15 cellular contexts compared by ENCODE assay signal in genomic region chr2:140643761-140644187, GRCh38.
A peak's percentile ranks its signal among the peaks of the same experiment; 100 is the strongest.
DNase-seq lines count a peak whose midpoint lies in the region; FAIRE-seq and TF ChIP-seq lines count a peak whose summit lies in the region.
"Had no signal": no experiment of that assay in that cellular context is flagged by ENCODE, and none has a peak within 500 bp of the region (broad histone marks: within the 10 kb centered on the region; RNA-seq: fewer than 3 reads in every experiment).

No MANE protein-coding gene starts in this region.

- H3K4me3 ChIP-seq in brain microvascular endothelial cell (ENCODE audit: low read depth, low read length): peak overlapping the region; percentile 23
- H3K4me3 ChIP-seq in stomach: no peak overlapping the region
- H3K4me3 ChIP-seq: BLaER1 treated with 17β-estradiol and CSF1 and Interleukin-3, amounts not matched to agents 10 nM and 100 nM; psoas muscle had no signal

- no peak for TF ChIP-seq EP300 in stomach (IDR thresholded peaks at IDR 0.05)

- H3K4me1 ChIP-seq in stomach: peaks cover 0 to 8% (median 2%) of the 10 kb centered on the region in 4 donors
- H3K4me1 ChIP-seq: BLaER1 treated with 17β-estradiol and CSF1 and Interleukin-3, amounts not matched to agents 10 nM and 100 nM; psoas muscle had no signal

- whole genome bisulfite sequencing in stomach, 5 donors: 19 to 27% (median 26%) methylated on average over 3 of the region's 3 CpGs

- no peaks in the 10 kb centered on the region for H3K9me3 ChIP-seq in stomach
- H3K9me3 ChIP-seq: psoas muscle had no signal

- intact Hi-C loops in stomach (cut with DNase I; ENCODE audit: low total_unique reads): no loop called here

- TF ChIP-seq CTCF in brain microvascular endothelial cell (IDR thresholded peaks at IDR 0.05; ENCODE audit: low read depth, low read length, missing control alignments) (no peak), stomach (IDR thresholded peaks at IDR 0.05) (no peak)

- in situ Hi-C loops in ACHN (cut with HindIII; ENCODE audit: low pct_ligation_motif_present, low pct_unique_long_range_greater_than_20kb, low sequenced_read_pairs): no loop called here
- in situ Hi-C loops in brain microvascular endothelial cell (cut with HindIII; ENCODE audit: low pct_ligation_motif_present, low sequenced_read_pairs): no loop called here

- H3K27me3 ChIP-seq in brain microvascular endothelial cell (replicated peaks) (no peaks in the 10 kb centered on the region), stomach (no peaks in the 10 kb centered on the region)
- H3K27me3 ChIP-seq: BLaER1 treated with 17β-estradiol and CSF1 and Interleukin-3, amounts not matched to agents 10 nM and 100 nM had no signal

- H3K36me3 ChIP-seq in brain microvascular endothelial cell (replicated peaks): no peaks in the 10 kb centered on the region
- H3K36me3 ChIP-seq in stomach: no peaks in the 10 kb centered on the region
- H3K36me3 ChIP-seq: BLaER1 treated with 17β-estradiol and CSF1 and Interleukin-3, amounts not matched to agents 10 nM and 100 nM had no signal

- peak overlapping the region; percentile 80 for H3K27ac ChIP-seq in brain microvascular endothelial cell
- no peak overlapping the region for H3K27ac ChIP-seq in stomach
- H3K27ac ChIP-seq: BLaER1 treated with 17β-estradiol and CSF1 and Interleukin-3, amounts not matched to agents 10 nM and 100 nM; psoas muscle had no signal

- DNase-seq in ACHN: peak; percentile 62
- peak; percentile 14 for DNase-seq in HTR-8/SVneo (ENCODE audit: insufficient read length, low spot score)
- peak; percentile 72 for DNase-seq in brain microvascular endothelial cell
- DNase-seq in kidney glomerular epithelial cell (lab: John Stamatoyannopoulos, UW): peak; percentile 64
- no peak for DNase-seq in stimulated activated CD4-positive, alpha-beta T cell treated with anti-CD3 and anti-CD28 coated beads, Interleukin-1b, Interleukin-23, amount 100 ng/mL, for 48 hours
- DNase-seq in stomach: no peak
- DNase-seq in mesenteric fat pad (ENCODE audit: low spot score): no peak
- DNase-seq in activated naive CD4-positive, alpha-beta T cell treated with Interleukin-2 at 50 U/mL for 16 hours: no peak
- DNase-seq: activated CD4-positive, CD25-positive, alpha-beta regulatory T cell; amniotic stem cell; NCI-H1092; psoas muscle; stimulated activated CD4-positive, alpha-beta T cell treated with anti-CD3 and anti-CD28 coated beads, Interleukin-2, amount 100 ng/mL, for 48 hours; stimulated activated naive CD4-positive, alpha-beta T cell had no signal

- no peak for FAIRE-seq in HTR-8/SVneo (lab: Jason Lieb, UNC)

- TF ChIP-seq POLR2A in stomach (IDR thresholded peaks at IDR 0.05): no peak

Comparison
In these comparisons a context has a peak if more than half of its experiments do, and no peak if none do; other contexts are left out.
1. DNase-seq: peak in ACHN (single experiment), HTR-8/SVneo (single experiment), brain microvascular endothelial cell (single experiment) and kidney glomerular epithelial cell (single experiment); none in stimulated activated CD4-positive, alpha-beta T cell treated with anti-CD3 and anti-CD28 coated beads, Interleukin-1b, Interleukin-23, amount 100 ng/mL, for 48 hours (single experiment), stomach (single experiment), mesenteric fat pad (single experiment) and activated naive CD4-positive, alpha-beta T cell treated with Interleukin-2 at 50 U/mL for 16 hours (single experiment).